Comparison of ENCODE assay signal across 30 cellular contexts in the genomic region with DNA sequence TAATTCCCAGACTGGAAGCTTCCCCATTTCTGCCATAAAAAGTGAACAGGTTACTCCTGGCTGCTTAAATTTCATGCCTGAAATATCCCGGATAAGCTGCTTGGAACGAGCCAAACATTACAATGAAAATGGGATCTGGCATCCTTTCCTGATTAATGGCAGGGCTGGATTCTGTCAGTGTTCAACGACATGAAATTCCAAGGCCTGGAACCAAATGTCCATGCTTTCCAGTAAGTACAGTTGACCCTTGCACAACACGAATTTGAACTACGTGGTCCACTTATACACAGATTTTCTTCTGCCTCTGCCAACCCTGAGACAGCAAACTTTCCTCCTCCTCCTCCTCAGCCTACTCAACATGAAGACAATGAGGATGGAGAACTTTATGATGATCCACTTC.
DNase-seq lines count a peak whose midpoint lies in the region; ATAC-seq, FAIRE-seq and TF ChIP-seq lines count a peak whose summit lies in the region.
"Had no signal": no experiment of that assay in that cellular context is flagged by ENCODE, and none has a peak within 500 bp of the region (broad histone marks: within the 10 kb centered on the region; RNA-seq: fewer than 3 reads in every experiment).

No MANE protein-coding gene starts in this region.

- TF ChIP-seq CTCF in AG09319 (IDR thresholded peaks at IDR 0.05; ENCODE audit: low read depth, low read length), result no peak
- no peak for TF ChIP-seq CTCF in fibroblast of the aortic adventitia (IDR thresholded peaks at IDR 0.05; ENCODE audit: insufficient read depth, low read length)

- DNase-seq in AG09319 (ENCODE audit: extremely low read depth, low read depth) (peak; percentile 64), fibroblast of the aortic adventitia (ENCODE audit: low read depth) (peak; percentile 97), sciatic nerve (ENCODE audit: low spot score) (no peak), cerebellar cortex (ENCODE audit: low spot score) (no peak), frontal cortex (ENCODE audit: low spot score in 2 of 2) (no peak)
- DNase-seq: activated CD4-positive, alpha-beta T cell treated with anti-CD3 and anti-CD28 coated beads, Interleukin-2, amount 50 U/mL, for 48 hours; activated CD8-positive, alpha-beta memory T cell treated with anti-CD3 and anti-CD28 coated beads, Interleukin-2, amount 50 U/mL, for 4 hours; activated naive CD4-positive, alpha-beta T cell treated with anti-CD3 and anti-CD28 coated beads, Interleukin-2, amount 50 U/mL, for 16 hours; caudate nucleus; glutamatergic neuron; KBM-7; lower lobe of right lung; MG63; NCI-H1105 treated with DMSO at 0.1 percent for 48 hours; NCI-H1930; NCI-H526; nephron progenitor cell; SJCRH30; stimulated activated CD4-positive, alpha-beta T cell treated with anti-CD3 and anti-CD28 coated beads, Interleukin-4, amount 100 ng/mL, for 24 hours; T-helper 1 cell; testis had no signal

- intact Hi-C loops in sciatic nerve (cut with DNase I), result no loop called here

- H3K4me3 ChIP-seq in fibroblast of the aortic adventitia (ENCODE audit: low read depth, low read length), result no peak overlapping the region
- H3K4me3 ChIP-seq: A549, GM23338, lower lobe of right lung, MG63, SJCRH30, testis had no signal

- FAIRE-seq in frontal cortex (lab: Jason Lieb, UNC), result no peak
- FAIRE-seq: A549, keratinocyte, RCC 7860 had no signal

- ATAC-seq in SK-N-SH treated with all-trans-retinoic acid at 6 μM for 48 hours (peak; percentile 14), sciatic nerve (peak; percentile 35), HG03175 (IDR thresholded peaks at IDR 0.05; ENCODE audit: unreplicated experiment) (no peak), GM18909 (IDR thresholded peaks at IDR 0.05; ENCODE audit: poor library complexity, unreplicated experiment) (no peak)
- ATAC-seq: A549; esophagus mucosa; GM23338; lower lobe of right lung; stimulated activated effector memory CD8-positive, alpha-beta T cell treated with anti-CD3 and anti-CD28 coated beads, Interleukin-12 subunit alpha, Interleukin-12 subunit beta, amount 100 ng/mL, for 72 hours had no signal

TF ChIP-seq in SK-N-SH treated with all-trans-retinoic acid at 6 μM for 48 hours, 23 proteins besides CTCF, POLR2A, EP300 and RAD21 (continues in another document):
- TF ChIP-seq BACH2 (CRISPR knock-in tag; IDR thresholded peaks at IDR 0.05; ENCODE audit: borderline replicate concordance) (no peak), ZFP30 (CRISPR knock-in tag; IDR thresholded peaks at IDR 0.05) (no peak), ZFP3 (CRISPR knock-in tag; IDR thresholded peaks at IDR 0.05) (no peak), ZNF8 (CRISPR knock-in tag; IDR thresholded peaks at IDR 0.05) (no peak), RARB (CRISPR knock-in tag; IDR thresholded peaks at IDR 0.05) (no peak), GLIS3 (CRISPR knock-in tag; IDR thresholded peaks at IDR 0.05) (no peak), SNAI2 (CRISPR knock-in tag; IDR thresholded peaks at IDR 0.05) (0 out of 2 replicates have a peak, but pooled peaks have one; percentile 69), CSDC2 (CRISPR knock-in tag; IDR thresholded peaks at IDR 0.05) (peak; percentile 87; the same call in 1 of the 2 replicates), TCF4 (CRISPR knock-in tag; IDR thresholded peaks at IDR 0.05; ENCODE audit: borderline replicate concordance) (no peak), ZNF565 (CRISPR knock-in tag; conservative IDR thresholded peaks at IDR 0.05; ENCODE audit: low read depth) (no peak), TOX (CRISPR knock-in tag; IDR thresholded peaks at IDR 0.05; ENCODE audit: borderline replicate concordance) (no peak), PPARA (CRISPR knock-in tag; IDR thresholded peaks at IDR 0.05; ENCODE audit: borderline replicate concordance) (no peak), ISL1 (CRISPR knock-in tag; IDR thresholded peaks at IDR 0.05) (peak; percentile 82), ZNF70 (CRISPR knock-in tag; IDR thresholded peaks at IDR 0.05) (no peak), OSR1 (CRISPR knock-in tag; IDR thresholded peaks at IDR 0.05) (no peak), ESRRG (CRISPR knock-in tag; IDR thresholded peaks at IDR 0.05) (no peak), ARNTL (CRISPR knock-in tag; IDR thresholded peaks at IDR 0.05; ENCODE audit: borderline replicate concordance, low read depth) (no peak), ZC3H10 (CRISPR knock-in tag; IDR thresholded peaks at IDR 0.05) (peak; percentile 46; the same call in 1 of the 2 replicates)
- TF ChIP-seq, protein P1, sequence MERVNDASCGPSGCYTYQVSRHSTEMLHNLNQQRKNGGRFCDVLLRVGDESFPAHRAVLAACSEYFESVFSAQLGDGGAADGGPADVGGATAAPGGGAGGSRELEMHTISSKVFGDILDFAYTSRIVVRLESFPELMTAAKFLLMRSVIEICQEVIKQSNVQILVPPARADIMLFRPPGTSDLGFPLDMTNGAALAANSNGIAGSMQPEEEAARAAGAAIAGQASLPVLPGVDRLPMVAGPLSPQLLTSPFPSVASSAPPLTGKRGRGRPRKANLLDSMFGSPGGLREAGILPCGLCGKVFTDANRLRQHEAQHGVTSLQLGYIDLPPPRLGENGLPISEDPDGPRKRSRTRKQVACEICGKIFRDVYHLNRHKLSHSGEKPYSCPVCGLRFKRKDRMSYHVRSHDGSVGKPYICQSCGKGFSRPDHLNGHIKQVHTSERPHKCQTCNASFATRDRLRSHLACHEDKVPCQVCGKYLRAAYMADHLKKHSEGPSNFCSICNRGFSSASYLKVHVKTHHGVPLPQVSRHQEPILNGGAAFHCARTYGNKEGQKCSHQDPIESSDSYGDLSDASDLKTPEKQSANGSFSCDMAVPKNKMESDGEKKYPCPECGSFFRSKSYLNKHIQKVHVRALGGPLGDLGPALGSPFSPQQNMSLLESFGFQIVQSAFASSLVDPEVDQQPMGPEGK (CRISPR knock-in tag; IDR thresholded peaks at IDR 0.05; ENCODE audit: borderline replicate concordance), result no peak
- TF ChIP-seq, protein P2, sequence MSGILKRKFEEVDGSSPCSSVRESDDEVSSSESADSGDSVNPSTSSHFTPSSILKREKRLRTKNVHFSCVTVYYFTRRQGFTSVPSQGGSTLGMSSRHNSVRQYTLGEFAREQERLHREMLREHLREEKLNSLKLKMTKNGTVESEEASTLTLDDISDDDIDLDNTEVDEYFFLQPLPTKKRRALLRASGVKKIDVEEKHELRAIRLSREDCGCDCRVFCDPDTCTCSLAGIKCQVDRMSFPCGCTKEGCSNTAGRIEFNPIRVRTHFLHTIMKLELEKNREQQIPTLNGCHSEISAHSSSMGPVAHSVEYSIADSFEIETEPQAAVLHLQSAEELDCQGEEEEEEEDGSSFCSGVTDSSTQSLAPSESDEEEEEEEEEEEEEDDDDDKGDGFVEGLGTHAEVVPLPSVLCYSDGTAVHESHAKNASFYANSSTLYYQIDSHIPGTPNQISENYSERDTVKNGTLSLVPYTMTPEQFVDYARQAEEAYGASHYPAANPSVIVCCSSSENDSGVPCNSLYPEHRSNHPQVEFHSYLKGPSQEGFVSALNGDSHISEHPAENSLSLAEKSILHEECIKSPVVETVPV (CRISPR knock-in tag; IDR thresholded peaks at IDR 0.05), result no peak
- TF ChIP-seq, protein P3, sequence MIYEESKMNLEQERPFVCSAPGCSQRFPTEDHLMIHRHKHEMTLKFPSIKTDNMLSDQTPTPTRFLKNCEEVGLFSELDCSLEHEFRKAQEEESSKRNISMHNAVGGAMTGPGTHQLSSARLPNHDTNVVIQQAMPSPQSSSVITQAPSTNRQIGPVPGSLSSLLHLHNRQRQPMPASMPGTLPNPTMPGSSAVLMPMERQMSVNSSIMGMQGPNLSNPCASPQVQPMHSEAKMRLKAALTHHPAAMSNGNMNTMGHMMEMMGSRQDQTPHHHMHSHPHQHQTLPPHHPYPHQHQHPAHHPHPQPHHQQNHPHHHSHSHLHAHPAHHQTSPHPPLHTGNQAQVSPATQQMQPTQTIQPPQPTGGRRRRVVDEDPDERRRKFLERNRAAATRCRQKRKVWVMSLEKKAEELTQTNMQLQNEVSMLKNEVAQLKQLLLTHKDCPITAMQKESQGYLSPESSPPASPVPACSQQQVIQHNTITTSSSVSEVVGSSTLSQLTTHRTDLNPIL (CRISPR knock-in tag; IDR thresholded peaks at IDR 0.05; ENCODE audit: low read depth), result no peak
- TF ChIP-seq, protein P4, sequence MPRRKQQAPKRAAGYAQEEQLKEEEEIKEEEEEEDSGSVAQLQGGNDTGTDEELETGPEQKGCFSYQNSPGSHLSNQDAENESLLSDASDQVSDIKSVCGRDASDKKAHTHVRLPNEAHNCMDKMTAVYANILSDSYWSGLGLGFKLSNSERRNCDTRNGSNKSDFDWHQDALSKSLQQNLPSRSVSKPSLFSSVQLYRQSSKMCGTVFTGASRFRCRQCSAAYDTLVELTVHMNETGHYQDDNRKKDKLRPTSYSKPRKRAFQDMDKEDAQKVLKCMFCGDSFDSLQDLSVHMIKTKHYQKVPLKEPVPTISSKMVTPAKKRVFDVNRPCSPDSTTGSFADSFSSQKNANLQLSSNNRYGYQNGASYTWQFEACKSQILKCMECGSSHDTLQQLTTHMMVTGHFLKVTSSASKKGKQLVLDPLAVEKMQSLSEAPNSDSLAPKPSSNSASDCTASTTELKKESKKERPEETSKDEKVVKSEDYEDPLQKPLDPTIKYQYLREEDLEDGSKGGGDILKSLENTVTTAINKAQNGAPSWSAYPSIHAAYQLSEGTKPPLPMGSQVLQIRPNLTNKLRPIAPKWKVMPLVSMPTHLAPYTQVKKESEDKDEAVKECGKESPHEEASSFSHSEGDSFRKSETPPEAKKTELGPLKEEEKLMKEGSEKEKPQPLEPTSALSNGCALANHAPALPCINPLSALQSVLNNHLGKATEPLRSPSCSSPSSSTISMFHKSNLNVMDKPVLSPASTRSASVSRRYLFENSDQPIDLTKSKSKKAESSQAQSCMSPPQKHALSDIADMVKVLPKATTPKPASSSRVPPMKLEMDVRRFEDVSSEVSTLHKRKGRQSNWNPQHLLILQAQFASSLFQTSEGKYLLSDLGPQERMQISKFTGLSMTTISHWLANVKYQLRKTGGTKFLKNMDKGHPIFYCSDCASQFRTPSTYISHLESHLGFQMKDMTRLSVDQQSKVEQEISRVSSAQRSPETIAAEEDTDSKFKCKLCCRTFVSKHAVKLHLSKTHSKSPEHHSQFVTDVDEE (CRISPR knock-in tag; IDR thresholded peaks at IDR 0.05), result peak; percentile 73

Comparison
In these comparisons a context has a peak if more than half of its experiments do, and no peak if none do; other contexts are left out.
1. DNase-seq: peak in AG09319 (single experiment) and fibroblast of the aortic adventitia (single experiment); none in sciatic nerve (single experiment), cerebellar cortex (single experiment) and frontal cortex (0 of 2).
2. ATAC-seq: peak in SK-N-SH treated with all-trans-retinoic acid at 6 μM for 48 hours (single experiment) and sciatic nerve (single experiment); none in HG03175 (single experiment) and GM18909 (single experiment).